Comparison of ENCODE assay signal across 8 cellular contexts in the genomic region with DNA sequence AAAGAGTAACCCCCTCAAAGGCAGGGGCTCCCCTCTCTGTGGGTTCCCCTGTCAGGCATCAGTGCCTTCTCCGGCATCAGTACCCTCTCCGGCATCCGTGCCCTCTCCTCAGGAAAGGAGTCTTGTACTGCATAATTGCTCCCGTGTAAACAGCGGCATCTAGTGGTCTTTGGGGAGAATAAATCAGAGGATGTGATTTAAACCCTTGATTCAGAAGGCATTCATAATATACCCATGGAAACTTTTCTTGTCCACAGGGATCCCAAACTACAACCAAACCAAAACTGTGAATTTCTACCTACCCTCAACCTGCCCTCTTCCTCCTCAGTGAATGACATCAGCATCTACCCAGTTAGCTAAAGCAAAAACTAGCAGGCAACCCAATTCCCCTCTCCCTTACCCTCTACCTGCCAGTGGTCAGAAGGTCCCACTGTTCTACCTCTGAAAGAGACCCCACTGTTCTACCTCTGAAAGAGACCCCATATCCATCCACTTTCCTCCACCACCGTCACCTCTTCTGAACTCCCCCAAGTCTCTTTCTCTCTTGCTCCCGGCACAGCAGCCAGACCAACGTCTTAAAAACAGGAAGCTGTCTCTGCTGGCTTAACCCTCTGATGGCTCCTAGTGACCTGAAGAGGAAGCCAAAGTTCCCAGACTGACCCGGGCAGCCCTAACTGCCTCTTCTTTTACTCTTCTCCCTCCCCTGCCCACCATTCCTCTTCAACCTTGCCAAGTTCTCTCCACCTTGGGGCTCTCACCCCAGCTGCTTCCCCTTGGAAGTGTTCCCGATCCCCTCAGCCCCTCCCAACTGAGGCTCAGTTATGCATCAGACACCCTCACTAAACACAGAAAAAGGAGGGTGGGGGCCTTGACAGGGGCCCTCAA. TPM values are rescaled to one million over a fixed set of nuclear protein-coding genes. Genes with fewer than 3 reads are reported as not detected.
DNase-seq lines count a peak whose midpoint lies in the region; ATAC-seq and TF ChIP-seq lines count a peak whose summit lies in the region.

No MANE protein-coding gene starts in this region.

- H3K14ac ChIP-seq in trophoblast cell (ENCODE audit: low read length): peak overlapping the region; percentile 53

- peak overlapping the region; percentile 37 for H3K9ac ChIP-seq in Karpas-422 (ENCODE audit: low read length)
- no peak overlapping the region for H3K9ac ChIP-seq in trophoblast cell (ENCODE audit: low read length)

- H4K20me1 ChIP-seq in Karpas-422 (ENCODE audit: insufficient read depth, low read depth, low read length) (peaks cover 27% of the 10 kb centered on the region; the same call in 1 of the 2 replicates), PC-9 (ENCODE audit: insufficient read depth) (peaks cover 3% of the 10 kb centered on the region; the same call in 1 of the 2 replicates)

- TF ChIP-seq POLR2A in heart left ventricle (IDR thresholded peaks at IDR 0.05): no peak

- WGBS in heart left ventricle, 4 donors: 2 to 6% (median 4%) methylated on average over 10 of the region's 10 CpGs
- WGBS in trophoblast cell (ENCODE audit: extremely low coverage, insufficient coverage, insufficient read length): no CpG with 5 or more reads among the region's 10 CpGs

- H2BK120ac ChIP-seq in trophoblast cell (ENCODE audit: insufficient read depth, low read length, poor library complexity): peak overlapping the region; percentile 89

- peak overlapping the region; percentile 88 for H3K18ac ChIP-seq in trophoblast cell (ENCODE audit: low read length)

- H3K9me2 ChIP-seq in Karpas-422 (replicated peaks; ENCODE audit: insufficient read depth, low read length) (no peaks in the 10 kb centered on the region), PC-9 (ENCODE audit: insufficient read depth) (no peaks in the 10 kb centered on the region)

- H4K8ac ChIP-seq in trophoblast cell (ENCODE audit: low read depth, low read length): peak overlapping the region; percentile 49

- in situ Hi-C loops in G401 (cut with HindIII; ENCODE audit: low sequenced_read_pairs): no loop called here

- H3K9me3 ChIP-seq in Karpas-422 (ENCODE audit: low read length): no peaks in the 10 kb centered on the region
- no peaks in the 10 kb centered on the region for H3K9me3 ChIP-seq in PC-9 (ENCODE audit: insufficient read depth, low read depth)
- H3K9me3 ChIP-seq in heart left ventricle: no peaks in the 10 kb centered on the region
- H3K9me3 ChIP-seq in trophoblast cell (ENCODE audit: insufficient read depth, low read depth, low read length): no peaks in the 10 kb centered on the region

- intact Hi-C loops in PC-9 (cut with micrococcal nuclease; ENCODE audit: unreplicated experiment): loop anchor here (1.0 to 10.0 kb wide), 8 partner anchors 17 to 738 kb away; a partner anchor contains a TSS
- intact Hi-C loops in heart left ventricle (cut with DNase I): loop anchor here in 1 of 10 donors (5.0 kb wide), 1 partner anchor 108 kb away; no protein-coding TSS in a partner anchor

- peaks cover 4% of the 10 kb centered on the region; the same call in 1 of the 2 replicates for H3K36me3 ChIP-seq in Karpas-422 (ENCODE audit: insufficient read depth, low read length)
- 0 out of 2 replicates have a peak, but pooled peaks cover 4% of the 10 kb centered on the region for H3K36me3 ChIP-seq in PC-9 (ENCODE audit: low read depth)
- H3K36me3 ChIP-seq in heart left ventricle: peaks cover 0 to 55% (median 38%) of the 10 kb centered on the region in 9 donors
- peaks cover 24 to 32% of the 10 kb centered on the region in 2 experiments for H3K36me3 ChIP-seq in trophoblast cell (ENCODE audit: control insufficient read depth in 1 of 2, insufficient read depth in 2 of 2, low read length in 2 of 2)

- H3K27ac ChIP-seq in Karpas-422 (ENCODE audit: low read length) (no peak overlapping the region), PC-9 (peak overlapping the region; percentile 81), heart left ventricle (peak overlapping the region in 10 of 12 donors; percentile 14 to 78 (median 58)), trophoblast cell (ENCODE audit: low read depth, low read length) (peak overlapping the region; percentile 91)

- peak overlapping the region; percentile 85 for H2BK5ac ChIP-seq in trophoblast cell (ENCODE audit: low read depth, low read length, poor library complexity)

- H3K79me2 ChIP-seq in Karpas-422 (ENCODE audit: low read length) (peaks cover 24% of the 10 kb centered on the region), PC-9 (ENCODE audit: low read depth) (peaks cover 53% of the 10 kb centered on the region), trophoblast cell (ENCODE audit: control insufficient read depth, insufficient read depth, low read length, poor library complexity) (peaks cover 2% of the 10 kb centered on the region)

- peak overlapping the region; percentile 71 for H4K91ac ChIP-seq in trophoblast cell (ENCODE audit: low read depth, low read length)

- POLR2A ChIA-PET in PC-9 (lab: Charles Lee; ENCODE audit: unreplicated experiment): interaction anchor here (0.6 kb wide), 2 partner anchors 72 to 85 kb away, joined by 3 to 9 read pairs; no protein-coding TSS in a partner anchor

- peaks cover 49% of the 10 kb centered on the region for H3F3A ChIP-seq in PC-9 (ENCODE audit: insufficient read depth, low read depth)

- peak overlapping the region; percentile 49 for H4K12ac ChIP-seq in trophoblast cell (ENCODE audit: low read depth, low read length)

- no peak overlapping the region for H3K23ac ChIP-seq in trophoblast cell (ENCODE audit: low read length)

- H2AFZ ChIP-seq in Karpas-422 (ENCODE audit: low read length) (no peak overlapping the region), PC-9 (no peak overlapping the region), trophoblast cell (ENCODE audit: insufficient read depth, low read length, poor library complexity) (peak overlapping the region; percentile 3)

- ATAC-seq in heart left ventricle (peak; percentile 62 to 76 (median 66)), GM18909 (IDR thresholded peaks at IDR 0.05; ENCODE audit: poor library complexity, unreplicated experiment) (no peak), HG02852 (IDR thresholded peaks at IDR 0.05; ENCODE audit: unreplicated experiment) (no peak)

- H3K27me3 ChIP-seq in Karpas-422 (ENCODE audit: low read length) (no peaks in the 10 kb centered on the region), PC-9 (ENCODE audit: insufficient read depth, low read depth) (no peaks in the 10 kb centered on the region), heart left ventricle (no peaks in the 10 kb centered on the region), trophoblast cell (ENCODE audit: insufficient read depth, low read length) (no peaks in the 10 kb centered on the region)

- no TSS peak for BruUV-seq in PC-9 (replicated peaks; lab: Mats Ljungman, UMichigan)

- H3K4me2 ChIP-seq in Karpas-422 (ENCODE audit: low read depth, low read length, poor library complexity, severe bottlenecking) (peak overlapping the region; percentile 54), PC-9 (peak overlapping the region; percentile 66), trophoblast cell (ENCODE audit: low read length) (peak overlapping the region; percentile 48)

- H3K4me3 ChIP-seq in Karpas-422 (ENCODE audit: low read length): peak overlapping the region; percentile 21; the same call in 1 of the 2 replicates
- H3K4me3 ChIP-seq in PC-9: peak overlapping the region; percentile 24; the same call in 1 of the 2 replicates
- peak overlapping the region in 9 of 12 donors; percentile 2 to 47 (median 33) for H3K4me3 ChIP-seq in heart left ventricle
- no peak overlapping the region for H3K4me3 ChIP-seq in trophoblast cell (ENCODE audit: low read depth, low read length)

- peak overlapping the region; percentile 90 for H2BK12ac ChIP-seq in trophoblast cell (ENCODE audit: low read length)

- peak; percentile 82 for DNase-seq in G401 (ENCODE audit: low spot score)
- peak; percentile 75 for DNase-seq in Karpas-422
- peak; percentile 43 to 66 for DNase-seq in PC-9
- DNase-seq in anterior cingulate cortex (lab: John Stamatoyannopoulos, UW): peak in 33 of 58 donors; percentile 3 to 71 (median 26)
- DNase-seq in heart left ventricle: peak in 3 of 5 donors; percentile 38 to 53 (median 51)
- peak in 1 of 2 donors; percentile 84 for DNase-seq in trophoblast cell

- CTCF ChIA-PET in PC-9 (lab: Charles Lee): interaction anchor here (0.5 to 1.1 kb wide), 9 partner anchors 9 to 126 kb away, joined by 3 to 7 read pairs (median 3); no protein-coding TSS in a partner anchor

- H3K79me1 ChIP-seq in trophoblast cell (ENCODE audit: low read length): peaks cover 17% of the 10 kb centered on the region

- TF ChIP-seq CTCF in PC-9 (conservative IDR thresholded peaks at IDR 0.05) (peak; percentile 92), heart left ventricle (IDR thresholded peaks at IDR 0.05) (peak; percentile 72 to 89 (median 80))

- peaks cover 12% of the 10 kb centered on the region for H3K4me1 ChIP-seq in Karpas-422 (ENCODE audit: low read length)
- peaks cover 41% of the 10 kb centered on the region for H3K4me1 ChIP-seq in PC-9 (replicated peaks; ENCODE audit: insufficient read depth)
- H3K4me1 ChIP-seq in heart left ventricle: peaks cover 0 to 60% (median 14%) of the 10 kb centered on the region in 12 donors
- peaks cover 14 to 21% of the 10 kb centered on the region in 2 experiments for H3K4me1 ChIP-seq in trophoblast cell (ENCODE audit: control insufficient read depth in 1 of 2, insufficient read depth in 2 of 2, low read length in 2 of 2)

- peak overlapping the region; percentile 49 for H3K4ac ChIP-seq in trophoblast cell (ENCODE audit: low read depth, low read length)

- H2AK5ac ChIP-seq in trophoblast cell (ENCODE audit: low read length): peak overlapping the region; percentile 75

RNA-seq across cellular contexts. Expression of a gene that starts 27.2 kb away (rescaled TPM):
- 33.0 and 40.9 TPM in 2 replicates for total RNA-seq in G401 (2014; rRNA removed; shearing (Covaris generic))
- 76.7 and 95.6 TPM in 2 replicates for total RNA-seq in Karpas-422 (2014; rRNA removed; shearing (Covaris generic); ENCODE audit: low replicate concordance)
- total RNA-seq in PC-9 (2021) (137 and 174 TPM in 2 replicates), heart left ventricle (100 to 1,000 TPM in 1 of 9 donors, 10 to 100 TPM in 8; 54.2 to 105 (median 84.8) TPM)
- 10 to 100 TPM; 73.0 to 73.9 TPM for polyA plus RNA-seq in heart left ventricle
- polyA plus RNA-seq in trophoblast cell (2013): 238 and 250 TPM in 2 replicates

Comparison
In these comparisons a context has a peak if more than half of its experiments do, and no peak if none do; other contexts are left out.
1. ATAC-seq: peak in heart left ventricle (4 of 4); none in GM18909 (single experiment) and HG02852 (single experiment).
2. Peak in every context shown above with its lines, with median percentiles within 50 percentile points of each other: H3K4me2 ChIP-seq.